ENCODE assay signal across 19 cellular contexts in genomic region chr10:132325969-132326889, GRCh38. TPM values are rescaled to one million over a fixed set of nuclear protein-coding genes. Genes with fewer than 3 reads are reported as not detected.
A peak's percentile ranks its signal among the peaks of the same experiment; 100 is the strongest.
DNase-seq lines count a peak whose midpoint lies in the region; ATAC-seq lines count a peak whose summit lies in the region.
"Had no signal": no experiment of that assay in that cellular context is flagged by ENCODE, and none has a peak within 500 bp of the region (broad histone marks: within the 10 kb centered on the region; RNA-seq: fewer than 3 reads in every experiment).

No MANE protein-coding gene starts in this region.

- no peak overlapping the region for H2AFZ ChIP-seq in GM23248

- no peak overlapping the region for H3K4me2 ChIP-seq in GM23248 (ENCODE audit: unreplicated experiment)
- H3K4me2 ChIP-seq: BLaER1 had no signal

- H3K4me3 Mint-ChIP-seq in activated T-cell treated with anti-CD3 and anti-CD28 coated beads, Interleukin-2, amount 50 U/mL, for 24 hours = no peak overlapping the region
- no peak overlapping the region for H3K4me3 Mint-ChIP-seq in activated T-cell treated with anti-CD3 and anti-CD28 coated beads, Interleukin-2, amount 50 U/mL, for 4 hours
- no peak overlapping the region for H3K4me3 Mint-ChIP-seq in activated naive CD8-positive, alpha-beta T cell treated with anti-CD3 and anti-CD28 coated beads for 36 hours

- peaks cover 5% of the 10 kb centered on the region for H3K9me3 Mint-ChIP-seq in activated T-cell treated with anti-CD3 and anti-CD28 coated beads, Interleukin-2, amount 50 U/mL, for 24 hours
- H3K9me3 Mint-ChIP-seq in activated T-cell treated with anti-CD3 and anti-CD28 coated beads, Interleukin-2, amount 50 U/mL, for 4 hours = no peaks in the 10 kb centered on the region
- peaks cover 14% of the 10 kb centered on the region for H3K9me3 Mint-ChIP-seq in activated naive CD8-positive, alpha-beta T cell treated with anti-CD3 and anti-CD28 coated beads for 36 hours

- 77 to 78% methylated on average over 17 of the region's 17 CpGs for WGBS in GM23248 (ENCODE audit: low coverage in 1 of 2, low lambda C conversion rate in 2 of 2, missing lambda C conversion rate in 2 of 2), 2 experiments

- H3K4me1 Mint-ChIP-seq in activated T-cell treated with anti-CD3 and anti-CD28 coated beads, Interleukin-2, amount 50 U/mL, for 24 hours (ENCODE audit: low read depth) = peaks cover 54% of the 10 kb centered on the region
- H3K4me1 Mint-ChIP-seq in activated T-cell treated with anti-CD3 and anti-CD28 coated beads, Interleukin-2, amount 50 U/mL, for 4 hours (ENCODE audit: low read depth) = peaks cover 52% of the 10 kb centered on the region
- H3K4me1 Mint-ChIP-seq in activated naive CD8-positive, alpha-beta T cell treated with anti-CD3 and anti-CD28 coated beads for 36 hours = peaks cover 42% of the 10 kb centered on the region

- intact Hi-C loops in sciatic nerve (cut with DNase I) = no loop called here

- in situ Hi-C loops in GM23248 (cut with MboI) = no loop called here

- peaks cover 63% of the 10 kb centered on the region for H3K36me3 Mint-ChIP-seq in activated T-cell treated with anti-CD3 and anti-CD28 coated beads, Interleukin-2, amount 50 U/mL, for 24 hours (ENCODE audit: low read depth)
- peaks cover 17% of the 10 kb centered on the region for H3K36me3 Mint-ChIP-seq in activated T-cell treated with anti-CD3 and anti-CD28 coated beads, Interleukin-2, amount 50 U/mL, for 4 hours (ENCODE audit: insufficient read depth)
- peaks cover 61% of the 10 kb centered on the region for H3K36me3 Mint-ChIP-seq in activated naive CD8-positive, alpha-beta T cell treated with anti-CD3 and anti-CD28 coated beads for 36 hours

- H3K27me3 ChIP-seq in GM23248 (replicated peaks; ENCODE audit: insufficient read depth) = no peaks in the 10 kb centered on the region
- H3K27me3 ChIP-seq: BLaER1, esophagus squamous epithelium, pancreas had no signal

- ATAC-seq in activated T-cell treated with anti-CD3 and anti-CD28 coated beads, Interleukin-2, amount 50 U/mL, for 4 hours = no peak
- no peak for ATAC-seq in sciatic nerve
- ATAC-seq: HepG2, pancreas, right cardiac atrium had no signal

- DNase-seq in activated T-cell treated with anti-CD3 and anti-CD28 coated beads, Interleukin-2, amount 50 U/mL, for 24 hours = no peak
- DNase-seq in activated T-cell treated with anti-CD3 and anti-CD28 coated beads, Interleukin-2, amount 50 U/mL, for 4 hours = no peak
- DNase-seq in GM23248 (peak; percentile 58), sciatic nerve (ENCODE audit: low spot score) (peak; percentile 49), amniotic stem cell (lab: John Stamatoyannopoulos, UW) (no peak), HPDE6-E6E7 (ENCODE audit: extremely low spot score) (no peak), superior temporal gyrus (ENCODE audit: extremely low spot score) (no peak)
- DNase-seq in activated naive CD8-positive, alpha-beta T cell treated with anti-CD3 and anti-CD28 coated beads for 36 hours = no peak
- DNase-seq: activated CD8-positive, alpha-beta memory T cell treated with anti-CD3 and anti-CD28 coated beads, Interleukin-2, amount 50 U/mL, for 48 hours; cerebellar nuclear complex; effector CD8-positive, alpha-beta T cell; esophagus squamous epithelium; H7; NCI-H526; pancreas; SW 1271 had no signal

- H3K9me2 ChIP-seq in GM23248 (ENCODE audit: insufficient read depth) = no peaks in the 10 kb centered on the region

- H3K36me3 ChIP-seq in GM23248 (ENCODE audit: low read depth) = peaks cover 2% of the 10 kb centered on the region; the same call in 1 of the 2 replicates
- H3K36me3 ChIP-seq: pancreas had no signal

- peaks cover 42% of the 10 kb centered on the region for H3F3A ChIP-seq in GM23248 (ENCODE audit: insufficient read depth)

- H3K4me1 ChIP-seq in GM23248 (ENCODE audit: insufficient read depth) = peaks cover 34% of the 10 kb centered on the region

- H3K4me3 ChIP-seq in GM23248 = no peak overlapping the region
- H3K4me3 ChIP-seq: BLaER1, esophagus squamous epithelium, pancreas had no signal

- no peaks in the 10 kb centered on the region for H3K9me3 ChIP-seq in GM23248 (ENCODE audit: low read depth)
- H3K9me3 ChIP-seq: esophagus squamous epithelium, pancreas had no signal

- no peaks in the 10 kb centered on the region for H3K27me3 Mint-ChIP-seq in activated T-cell treated with anti-CD3 and anti-CD28 coated beads, Interleukin-2, amount 50 U/mL, for 24 hours
- H3K27me3 Mint-ChIP-seq in activated T-cell treated with anti-CD3 and anti-CD28 coated beads, Interleukin-2, amount 50 U/mL, for 4 hours (ENCODE audit: low read depth) = no peaks in the 10 kb centered on the region
- no peaks in the 10 kb centered on the region for H3K27me3 Mint-ChIP-seq in activated naive CD8-positive, alpha-beta T cell treated with anti-CD3 and anti-CD28 coated beads for 36 hours

- no peak overlapping the region for H3K9ac ChIP-seq in GM23248
- H3K9ac ChIP-seq: BLaER1 had no signal

- H3K79me2 ChIP-seq in GM23248 (ENCODE audit: insufficient read depth) = peaks cover 88% of the 10 kb centered on the region

- peak overlapping the region; percentile 32 for H3K27ac ChIP-seq in GM23248
- H3K27ac ChIP-seq: BLaER1, esophagus squamous epithelium, pancreas had no signal

- H4K20me1 ChIP-seq in GM23248 (ENCODE audit: insufficient read depth) = no peaks in the 10 kb centered on the region

- H3K27ac Mint-ChIP-seq in activated T-cell treated with anti-CD3 and anti-CD28 coated beads, Interleukin-2, amount 50 U/mL, for 24 hours = peak overlapping the region; percentile 84
- H3K27ac Mint-ChIP-seq in activated naive CD8-positive, alpha-beta T cell treated with anti-CD3 and anti-CD28 coated beads for 36 hours = peak overlapping the region; percentile 82

RNA-seq across cellular contexts. Expression of gene LRRC27, which starts 5.8 kb away (rescaled TPM):
- 1 to 10 TPM in 2 of 3 donors, under 1 TPM in 1; 0.89 to 2.0 (median 1.1) TPM for total RNA-seq in activated T-cell treated with anti-CD3 and anti-CD28 coated beads, Interleukin-2, amount 50 U/mL, for 4 hours
- total RNA-seq in GM23248 (2014; rRNA removed; shearing (Covaris generic)) = 7.5 and 11.1 TPM in 2 replicates
- polyA plus RNA-seq in GM23248 (2016; fragmentation: Nextera tagmentation; extraction: Ambion mirVana) = 9.6 and 11.5 TPM in 2 replicates
- total RNA-seq in activated naive CD8-positive, alpha-beta T cell treated with anti-CD3 and anti-CD28 coated beads for 36 hours = 1 to 10 TPM; 3.5 to 3.8 TPM
- total RNA-seq in sciatic nerve = 12.4 TPM

RNA-seq across cellular contexts. Expression of gene STK32C, which starts 18.5 kb away (rescaled TPM):
- 10 to 100 TPM; 14.8 to 18.0 (median 15.3) TPM for total RNA-seq in activated T-cell treated with anti-CD3 and anti-CD28 coated beads, Interleukin-2, amount 50 U/mL, for 4 hours
- total RNA-seq in GM23248 (2014; rRNA removed; shearing (Covaris generic)) = 7.1 and 9.8 TPM in 2 replicates
- polyA plus RNA-seq in GM23248 (2016; fragmentation: Nextera tagmentation; extraction: Ambion mirVana) = 8.8 TPM in 2 replicates
- total RNA-seq in activated naive CD8-positive, alpha-beta T cell treated with anti-CD3 and anti-CD28 coated beads for 36 hours = 10 to 100 TPM; 15.3 to 16.2 TPM
- total RNA-seq in sciatic nerve = 11.1 TPM

Comparison
In these comparisons a context has a peak if more than half of its experiments do, and no peak if none do; other contexts are left out.
1. DNase-seq: peak in GM23248 (single experiment) and sciatic nerve (single experiment); none in activated T-cell treated with anti-CD3 and anti-CD28 coated beads, Interleukin-2, amount 50 U/mL, for 24 hours (single experiment), activated T-cell treated with anti-CD3 and anti-CD28 coated beads, Interleukin-2, amount 50 U/mL, for 4 hours (single experiment), activated naive CD8-positive, alpha-beta T cell treated with anti-CD3 and anti-CD28 coated beads for 36 hours (single experiment), amniotic stem cell (single experiment), HPDE6-E6E7 (single experiment) and superior temporal gyrus (single experiment).